Comparison of ENCODE assay signal across 23 cellular contexts in the genomic region with DNA sequence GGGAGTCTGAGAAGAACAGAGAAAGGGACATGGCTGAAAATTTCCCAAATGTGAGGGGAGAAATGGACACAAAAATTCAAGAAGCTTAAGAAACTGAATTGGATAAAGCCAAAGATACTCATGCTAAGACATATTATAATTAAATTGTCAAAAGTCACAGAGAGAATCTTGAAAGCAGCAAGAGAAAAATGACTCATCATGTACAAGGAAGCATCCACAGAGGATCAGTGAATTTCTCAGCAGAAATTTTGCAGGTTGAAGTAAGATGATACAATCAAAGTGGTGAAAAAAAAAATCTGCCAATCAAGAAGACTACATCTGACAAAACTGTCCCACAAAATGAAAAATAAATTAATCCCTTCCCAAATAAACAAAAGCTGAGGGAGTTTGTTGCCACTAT.
"Had no signal": no experiment of that assay in that cellular context is flagged by ENCODE, and none has a peak within 500 bp of the region (broad histone marks: within the 10 kb centered on the region; RNA-seq: fewer than 3 reads in every experiment).

No MANE protein-coding gene starts in this region.

- ATAC-seq: gastrocnemius medialis; left cardiac atrium; lower lobe of right lung; natural killer cell; right cardiac atrium; stimulated activated effector memory CD8-positive, alpha-beta T cell treated with anti-CD3 and anti-CD28 coated beads, Interleukin-12 subunit alpha, Interleukin-12 subunit beta, amount 100 ng/mL, for 72 hours had no signal

- H3K36me3 Mint-ChIP-seq: mesothelial cell of epicardium; natural killer cell; stimulated activated effector memory CD8-positive, alpha-beta T cell treated with anti-CD3 and anti-CD28 coated beads, Interleukin-12 subunit alpha, Interleukin-12 subunit beta, amount 100 ng/mL, for 72 hours had no signal

- H3K27ac Mint-ChIP-seq: memory B cell; mesothelial cell of epicardium; natural killer cell; stimulated activated effector memory CD8-positive, alpha-beta T cell treated with anti-CD3 and anti-CD28 coated beads, Interleukin-12 subunit alpha, Interleukin-12 subunit beta, amount 100 ng/mL, for 72 hours had no signal

- H3K4me3 Mint-ChIP-seq: memory B cell; mesothelial cell of epicardium; natural killer cell; neural crest cell; stimulated activated effector memory CD8-positive, alpha-beta T cell treated with anti-CD3 and anti-CD28 coated beads, Interleukin-12 subunit alpha, Interleukin-12 subunit beta, amount 100 ng/mL, for 72 hours had no signal

- H3K9me3 ChIP-seq: esophagus muscularis mucosa, gastrocnemius medialis, left ventricle myocardium inferior, lower lobe of right lung, ovary, stomach, thoracic aorta, transverse colon had no signal

- H3K27ac ChIP-seq: coronary artery, dorsolateral prefrontal cortex, esophagus muscularis mucosa, gastrocnemius medialis, left ventricle myocardium inferior, lower lobe of right lung, ovary, stomach, thoracic aorta, transverse colon had no signal

- H3K4me3 ChIP-seq: coronary artery, dorsolateral prefrontal cortex, esophagus muscularis mucosa, gastrocnemius medialis, left ventricle myocardium inferior, lower lobe of right lung, ovary, smooth muscle cell, stomach, thoracic aorta, transverse colon had no signal

- H3K27me3 ChIP-seq: esophagus muscularis mucosa, gastrocnemius medialis, ovary, stomach, transverse colon had no signal

- H3K4me1 Mint-ChIP-seq: mesothelial cell of epicardium had no signal

- DNase-seq: dorsolateral prefrontal cortex; effector CD8-positive, alpha-beta T cell; gastrocnemius medialis; islet precursor cell; left cardiac atrium; left ventricle myocardium inferior; lower lobe of right lung; natural killer cell; ovary; right cardiac atrium; stimulated activated CD4-positive, alpha-beta T cell treated with anti-CD3 and anti-CD28 coated beads, Interleukin-4, amount 100 ng/mL, for 1 hour; stimulated activated CD8-positive, alpha-beta memory T cell treated with anti-CD3 and anti-CD28 coated beads, Interleukin-4, amount 100 ng/mL, for 48 hours; stomach; substantia nigra; transverse colon had no signal

- H3K9me3 Mint-ChIP-seq: natural killer cell, neural crest cell had no signal

- H3K36me3 ChIP-seq: esophagus muscularis mucosa, gastrocnemius medialis, left ventricle myocardium inferior, lower lobe of right lung, ovary, stomach, thoracic aorta, transverse colon had no signal
